In the genomic region with DNA sequence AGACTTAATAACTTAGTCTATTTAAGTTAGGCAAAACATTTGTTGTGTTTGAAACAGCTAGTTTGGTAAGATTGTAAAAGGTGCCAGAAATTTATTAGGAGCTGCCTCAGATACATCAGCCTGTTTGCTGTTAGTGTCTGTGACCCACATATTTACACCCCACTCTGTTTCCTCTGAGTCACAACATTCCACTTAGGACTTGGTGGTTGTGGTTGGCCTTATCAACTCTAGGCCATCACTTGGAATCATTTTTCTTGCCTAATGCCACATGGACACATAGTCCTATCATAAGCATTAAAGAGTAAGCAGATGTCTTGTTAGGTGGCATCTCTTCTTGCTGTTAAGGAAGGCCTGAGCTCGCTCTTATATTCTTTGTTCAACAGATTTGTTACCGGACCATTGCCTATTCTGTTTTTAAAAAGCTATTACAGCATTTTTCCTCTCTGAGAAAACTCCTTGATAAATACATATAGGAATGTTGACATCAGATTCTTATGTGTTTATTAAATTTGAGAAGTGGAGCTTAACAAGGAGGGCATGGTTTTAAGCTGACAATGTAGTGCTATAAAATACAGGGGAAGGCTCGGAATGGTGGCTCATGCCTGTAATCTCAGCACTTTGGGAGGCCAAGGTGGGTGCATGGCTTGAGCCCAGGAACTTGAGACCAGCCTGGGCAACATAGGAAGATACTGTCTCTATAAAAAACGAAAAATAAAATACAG, we compare ENCODE assay signal across 1 cellular context.
TF ChIP-seq lines count a peak whose summit lies in the region.

No MANE protein-coding gene starts in this region.

TF ChIP-seq in K562, 482 proteins besides CTCF, POLR2A, EP300 and RAD21 (continues in another document):
- TF ChIP-seq ZKSCAN8 (CRISPR knock-in tag; IDR thresholded peaks at IDR 0.05) (no peak), ZNF311 (CRISPR knock-in tag; IDR thresholded peaks at IDR 0.05) (no peak), MCM7 (IDR thresholded peaks at IDR 0.05) (no peak), SP1 (CRISPR knock-in tag; IDR thresholded peaks at IDR 0.05) (no peak), BDP1 (IDR thresholded peaks at IDR 0.05; ENCODE audit: insufficient read depth, insufficient read length) (no peak), CTBP1 (IDR thresholded peaks at IDR 0.05; ENCODE audit: borderline replicate concordance) (peak; percentile 44; the same call in 1 of the 2 replicates), HDAC2 (IDR thresholded peaks at IDR 0.05) (no peak), ZNF778 (CRISPR knock-in tag; IDR thresholded peaks at IDR 0.05) (no peak), NR4A1 (CRISPR knock-in tag; IDR thresholded peaks at IDR 0.05) (no peak), NR4A1 (tag; IDR thresholded peaks at IDR 0.05) (no peak), ZNF444 (CRISPR knock-in tag; IDR thresholded peaks at IDR 0.05) (no peak), STAG1 (CRISPR knock-in tag; IDR thresholded peaks at IDR 0.05; ENCODE audit: borderline replicate concordance) (no peak), MEIS2 (IDR thresholded peaks at IDR 0.05; ENCODE audit: partially characterized antibody) (peak; percentile 85), JUND (IDR thresholded peaks at IDR 0.05; ENCODE audit: borderline replicate concordance, low read depth, low read length) (peak; percentile 83), JUND (tag; IDR thresholded peaks at IDR 0.05; ENCODE audit: borderline replicate concordance, low read depth, low read length) (peak; percentile 72; the same call in 1 of the 3 replicates), CREM (IDR thresholded peaks at IDR 0.05; ENCODE audit: low read depth) (0 out of 2 replicates have a peak, but pooled peaks have one; percentile 9), RBM15 (IDR thresholded peaks at IDR 0.05; ENCODE audit: insufficient read depth, low read length) (no peak), BHLHE40 (IDR thresholded peaks at IDR 0.05; ENCODE audit: low read length) (no peak), MCM5 (IDR thresholded peaks at IDR 0.05; ENCODE audit: low read depth) (no peak), ETV5 (CRISPR knock-in tag; IDR thresholded peaks at IDR 0.05; ENCODE audit: low read depth) (no peak), NR3C1 (CRISPR knock-in tag; IDR thresholded peaks at IDR 0.05) (no peak), ZNF644 (tag; IDR thresholded peaks at IDR 0.05; ENCODE audit: low read depth) (no peak), NONO (IDR thresholded peaks at IDR 0.05; ENCODE audit: low read depth in 2 of 2, low read length in 1 of 2) (no peak), SETDB1 (IDR thresholded peaks at IDR 0.05; ENCODE audit: low read length) (no peak), NCOA4 (IDR thresholded peaks at IDR 0.05; ENCODE audit: partially characterized antibody) (no peak), HLTF (IDR thresholded peaks at IDR 0.05) (no peak), JUN (IDR thresholded peaks at IDR 0.05; ENCODE audit: borderline replicate concordance, low read depth, low read length) (peak; percentile 78; the same call in 1 of the 2 replicates), JUN (CRISPR knock-in tag; IDR thresholded peaks at IDR 0.05; ENCODE audit: borderline replicate concordance) (no peak), NCOA2 (IDR thresholded peaks at IDR 0.05; ENCODE audit: partially characterized antibody in 2 of 2) (no peak), MAFG (tag; conservative IDR thresholded peaks at IDR 0.05) (no peak), ZNF354B (CRISPR knock-in tag; IDR thresholded peaks at IDR 0.05) (no peak), HNRNPUL1 (IDR thresholded peaks at IDR 0.05; ENCODE audit: low read length) (no peak), HDAC3 (IDR thresholded peaks at IDR 0.05; ENCODE audit: borderline replicate concordance, partially characterized antibody) (no peak), ARID2 (IDR thresholded peaks at IDR 0.05) (no peak), GATAD2A (IDR thresholded peaks at IDR 0.05) (no peak), NR2F6 (CRISPR knock-in tag; IDR thresholded peaks at IDR 0.05) (no peak)
- TF ChIP-seq, protein P1, sequence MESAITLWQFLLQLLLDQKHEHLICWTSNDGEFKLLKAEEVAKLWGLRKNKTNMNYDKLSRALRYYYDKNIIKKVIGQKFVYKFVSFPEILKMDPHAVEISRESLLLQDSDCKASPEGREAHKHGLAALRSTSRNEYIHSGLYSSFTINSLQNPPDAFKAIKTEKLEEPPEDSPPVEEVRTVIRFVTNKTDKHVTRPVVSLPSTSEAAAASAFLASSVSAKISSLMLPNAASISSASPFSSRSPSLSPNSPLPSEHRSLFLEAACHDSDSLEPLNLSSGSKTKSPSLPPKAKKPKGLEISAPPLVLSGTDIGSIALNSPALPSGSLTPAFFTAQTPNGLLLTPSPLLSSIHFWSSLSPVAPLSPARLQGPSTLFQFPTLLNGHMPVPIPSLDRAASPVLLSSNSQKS (CRISPR knock-in tag; IDR thresholded peaks at IDR 0.05) = no peak
- TF ChIP-seq, protein P2, sequence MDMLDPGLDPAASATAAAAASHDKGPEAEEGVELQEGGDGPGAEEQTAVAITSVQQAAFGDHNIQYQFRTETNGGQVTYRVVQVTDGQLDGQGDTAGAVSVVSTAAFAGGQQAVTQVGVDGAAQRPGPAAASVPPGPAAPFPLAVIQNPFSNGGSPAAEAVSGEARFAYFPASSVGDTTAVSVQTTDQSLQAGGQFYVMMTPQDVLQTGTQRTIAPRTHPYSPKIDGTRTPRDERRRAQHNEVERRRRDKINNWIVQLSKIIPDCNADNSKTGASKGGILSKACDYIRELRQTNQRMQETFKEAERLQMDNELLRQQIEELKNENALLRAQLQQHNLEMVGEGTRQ (CRISPR knock-in tag; IDR thresholded peaks at IDR 0.05) = no peak
- TF ChIP-seq, protein P3, sequence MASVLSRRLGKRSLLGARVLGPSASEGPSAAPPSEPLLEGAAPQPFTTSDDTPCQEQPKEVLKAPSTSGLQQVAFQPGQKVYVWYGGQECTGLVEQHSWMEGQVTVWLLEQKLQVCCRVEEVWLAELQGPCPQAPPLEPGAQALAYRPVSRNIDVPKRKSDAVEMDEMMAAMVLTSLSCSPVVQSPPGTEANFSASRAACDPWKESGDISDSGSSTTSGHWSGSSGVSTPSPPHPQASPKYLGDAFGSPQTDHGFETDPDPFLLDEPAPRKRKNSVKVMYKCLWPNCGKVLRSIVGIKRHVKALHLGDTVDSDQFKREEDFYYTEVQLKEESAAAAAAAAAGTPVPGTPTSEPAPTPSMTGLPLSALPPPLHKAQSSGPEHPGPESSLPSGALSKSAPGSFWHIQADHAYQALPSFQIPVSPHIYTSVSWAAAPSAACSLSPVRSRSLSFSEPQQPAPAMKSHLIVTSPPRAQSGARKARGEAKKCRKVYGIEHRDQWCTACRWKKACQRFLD (CRISPR knock-in tag; IDR thresholded peaks at IDR 0.05) = no peak
- TF ChIP-seq, protein P4, sequence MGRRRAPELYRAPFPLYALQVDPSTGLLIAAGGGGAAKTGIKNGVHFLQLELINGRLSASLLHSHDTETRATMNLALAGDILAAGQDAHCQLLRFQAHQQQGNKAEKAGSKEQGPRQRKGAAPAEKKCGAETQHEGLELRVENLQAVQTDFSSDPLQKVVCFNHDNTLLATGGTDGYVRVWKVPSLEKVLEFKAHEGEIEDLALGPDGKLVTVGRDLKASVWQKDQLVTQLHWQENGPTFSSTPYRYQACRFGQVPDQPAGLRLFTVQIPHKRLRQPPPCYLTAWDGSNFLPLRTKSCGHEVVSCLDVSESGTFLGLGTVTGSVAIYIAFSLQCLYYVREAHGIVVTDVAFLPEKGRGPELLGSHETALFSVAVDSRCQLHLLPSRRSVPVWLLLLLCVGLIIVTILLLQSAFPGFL (CRISPR knock-in tag; IDR thresholded peaks at IDR 0.05) = no peak
- TF ChIP-seq, protein P5, sequence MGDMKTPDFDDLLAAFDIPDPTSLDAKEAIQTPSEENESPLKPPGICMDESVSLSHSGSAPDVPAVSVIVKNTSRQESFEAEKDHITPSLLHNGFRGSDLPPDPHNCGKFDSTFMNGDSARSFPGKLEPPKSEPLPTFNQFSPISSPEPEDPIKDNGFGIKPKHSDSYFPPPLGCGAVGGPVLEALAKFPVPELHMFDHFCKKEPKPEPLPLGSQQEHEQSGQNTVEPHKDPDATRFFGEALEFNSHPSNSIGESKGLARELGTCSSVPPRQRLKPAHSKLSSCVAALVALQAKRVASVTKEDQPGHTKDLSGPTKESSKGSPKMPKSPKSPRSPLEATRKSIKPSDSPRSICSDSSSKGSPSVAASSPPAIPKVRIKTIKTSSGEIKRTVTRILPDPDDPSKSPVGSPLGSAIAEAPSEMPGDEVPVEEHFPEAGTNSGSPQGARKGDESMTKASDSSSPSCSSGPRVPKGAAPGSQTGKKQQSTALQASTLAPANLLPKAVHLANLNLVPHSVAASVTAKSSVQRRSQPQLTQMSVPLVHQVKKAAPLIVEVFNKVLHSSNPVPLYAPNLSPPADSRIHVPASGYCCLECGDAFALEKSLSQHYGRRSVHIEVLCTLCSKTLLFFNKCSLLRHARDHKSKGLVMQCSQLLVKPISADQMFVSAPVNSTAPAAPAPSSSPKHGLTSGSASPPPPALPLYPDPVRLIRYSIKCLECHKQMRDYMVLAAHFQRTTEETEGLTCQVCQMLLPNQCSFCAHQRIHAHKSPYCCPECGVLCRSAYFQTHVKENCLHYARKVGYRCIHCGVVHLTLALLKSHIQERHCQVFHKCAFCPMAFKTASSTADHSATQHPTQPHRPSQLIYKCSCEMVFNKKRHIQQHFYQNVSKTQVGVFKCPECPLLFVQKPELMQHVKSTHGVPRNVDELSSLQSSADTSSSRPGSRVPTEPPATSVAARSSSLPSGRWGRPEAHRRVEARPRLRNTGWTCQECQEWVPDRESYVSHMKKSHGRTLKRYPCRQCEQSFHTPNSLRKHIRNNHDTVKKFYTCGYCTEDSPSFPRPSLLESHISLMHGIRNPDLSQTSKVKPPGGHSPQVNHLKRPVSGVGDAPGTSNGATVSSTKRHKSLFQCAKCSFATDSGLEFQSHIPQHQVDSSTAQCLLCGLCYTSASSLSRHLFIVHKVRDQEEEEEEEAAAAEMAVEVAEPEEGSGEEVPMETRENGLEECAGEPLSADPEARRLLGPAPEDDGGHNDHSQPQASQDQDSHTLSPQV (IDR thresholded peaks at IDR 0.05) = no peak
- TF ChIP-seq, protein P6, sequence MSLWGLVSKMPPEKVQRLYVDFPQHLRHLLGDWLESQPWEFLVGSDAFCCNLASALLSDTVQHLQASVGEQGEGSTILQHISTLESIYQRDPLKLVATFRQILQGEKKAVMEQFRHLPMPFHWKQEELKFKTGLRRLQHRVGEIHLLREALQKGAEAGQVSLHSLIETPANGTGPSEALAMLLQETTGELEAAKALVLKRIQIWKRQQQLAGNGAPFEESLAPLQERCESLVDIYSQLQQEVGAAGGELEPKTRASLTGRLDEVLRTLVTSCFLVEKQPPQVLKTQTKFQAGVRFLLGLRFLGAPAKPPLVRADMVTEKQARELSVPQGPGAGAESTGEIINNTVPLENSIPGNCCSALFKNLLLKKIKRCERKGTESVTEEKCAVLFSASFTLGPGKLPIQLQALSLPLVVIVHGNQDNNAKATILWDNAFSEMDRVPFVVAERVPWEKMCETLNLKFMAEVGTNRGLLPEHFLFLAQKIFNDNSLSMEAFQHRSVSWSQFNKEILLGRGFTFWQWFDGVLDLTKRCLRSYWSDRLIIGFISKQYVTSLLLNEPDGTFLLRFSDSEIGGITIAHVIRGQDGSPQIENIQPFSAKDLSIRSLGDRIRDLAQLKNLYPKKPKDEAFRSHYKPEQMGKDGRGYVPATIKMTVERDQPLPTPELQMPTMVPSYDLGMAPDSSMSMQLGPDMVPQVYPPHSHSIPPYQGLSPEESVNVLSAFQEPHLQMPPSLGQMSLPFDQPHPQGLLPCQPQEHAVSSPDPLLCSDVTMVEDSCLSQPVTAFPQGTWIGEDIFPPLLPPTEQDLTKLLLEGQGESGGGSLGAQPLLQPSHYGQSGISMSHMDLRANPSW (CRISPR knock-in tag; IDR thresholded peaks at IDR 0.05) = no peak
- TF ChIP-seq, protein P7, sequence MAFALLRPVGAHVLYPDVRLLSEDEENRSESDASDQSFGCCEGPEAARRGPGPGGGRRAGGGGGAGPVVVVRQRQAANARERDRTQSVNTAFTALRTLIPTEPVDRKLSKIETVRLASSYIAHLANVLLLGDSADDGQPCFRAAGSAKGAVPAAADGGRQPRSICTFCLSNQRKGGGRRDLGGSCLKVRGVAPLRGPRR (CRISPR knock-in tag; IDR thresholded peaks at IDR 0.05) = no peak
- TF ChIP-seq, protein P8, sequence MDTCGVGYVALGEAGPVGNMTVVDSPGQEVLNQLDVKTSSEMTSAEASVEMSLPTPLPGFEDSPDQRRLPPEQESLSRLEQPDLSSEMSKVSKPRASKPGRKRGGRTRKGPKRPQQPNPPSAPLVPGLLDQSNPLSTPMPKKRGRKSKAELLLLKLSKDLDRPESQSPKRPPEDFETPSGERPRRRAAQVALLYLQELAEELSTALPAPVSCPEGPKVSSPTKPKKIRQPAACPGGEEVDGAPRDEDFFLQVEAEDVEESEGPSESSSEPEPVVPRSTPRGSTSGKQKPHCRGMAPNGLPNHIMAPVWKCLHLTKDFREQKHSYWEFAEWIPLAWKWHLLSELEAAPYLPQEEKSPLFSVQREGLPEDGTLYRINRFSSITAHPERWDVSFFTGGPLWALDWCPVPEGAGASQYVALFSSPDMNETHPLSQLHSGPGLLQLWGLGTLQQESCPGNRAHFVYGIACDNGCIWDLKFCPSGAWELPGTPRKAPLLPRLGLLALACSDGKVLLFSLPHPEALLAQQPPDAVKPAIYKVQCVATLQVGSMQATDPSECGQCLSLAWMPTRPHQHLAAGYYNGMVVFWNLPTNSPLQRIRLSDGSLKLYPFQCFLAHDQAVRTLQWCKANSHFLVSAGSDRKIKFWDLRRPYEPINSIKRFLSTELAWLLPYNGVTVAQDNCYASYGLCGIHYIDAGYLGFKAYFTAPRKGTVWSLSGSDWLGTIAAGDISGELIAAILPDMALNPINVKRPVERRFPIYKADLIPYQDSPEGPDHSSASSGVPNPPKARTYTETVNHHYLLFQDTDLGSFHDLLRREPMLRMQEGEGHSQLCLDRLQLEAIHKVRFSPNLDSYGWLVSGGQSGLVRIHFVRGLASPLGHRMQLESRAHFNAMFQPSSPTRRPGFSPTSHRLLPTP (IDR thresholded peaks at IDR 0.05; ENCODE audit: borderline replicate concordance, extremely low read depth, insufficient read length) = no peak
- TF ChIP-seq, protein P9, sequence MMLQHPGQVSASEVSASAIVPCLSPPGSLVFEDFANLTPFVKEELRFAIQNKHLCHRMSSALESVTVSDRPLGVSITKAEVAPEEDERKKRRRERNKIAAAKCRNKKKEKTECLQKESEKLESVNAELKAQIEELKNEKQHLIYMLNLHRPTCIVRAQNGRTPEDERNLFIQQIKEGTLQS (IDR thresholded peaks at IDR 0.05) = peak; percentile 37; the same call in 1 of the 2 replicates
- TF ChIP-seq, protein P9 (CRISPR knock-in tag; conservative IDR thresholded peaks at IDR 0.05) = no peak
